ENCODE assay signal across 8 cellular contexts in genomic region chr5:54309237-54309636, GRCh38. TPM values are rescaled to one million over a fixed set of nuclear protein-coding genes. Genes with fewer than 3 reads are reported as not detected.
DNase-seq lines count a peak whose midpoint lies in the region; ATAC-seq and TF ChIP-seq lines count a peak whose summit lies in the region.

No MANE protein-coding gene starts in this region.

- H3K4me1 ChIP-seq in OCI-LY7 (ENCODE audit: insufficient read depth, low read length, poor library complexity, severe bottlenecking), result peaks cover 20% of the 10 kb centered on the region

- no peaks in the 10 kb centered on the region for H3K36me3 ChIP-seq in OCI-LY7 (ENCODE audit: insufficient read depth, low read length)

- H3K9me2 ChIP-seq in OCI-LY7 (ENCODE audit: insufficient read depth, low read length), result no peaks in the 10 kb centered on the region

- peak overlapping the region; percentile 81 for H3K4me3 ChIP-seq in OCI-LY7 (ENCODE audit: low read depth, low read length, poor library complexity, severe bottlenecking)

- no peak for ATAC-seq in effector memory CD8-positive, alpha-beta T cell (replicated peaks)
- ATAC-seq in natural killer cell (no peak), GM19455 (IDR thresholded peaks at IDR 0.05; ENCODE audit: unreplicated experiment) (no peak)

- H3K27me3 Mint-ChIP-seq in effector memory CD8-positive, alpha-beta T cell, result peaks cover 0 to 8% of the 10 kb centered on the region in 2 donors
- no peaks in the 10 kb centered on the region for H3K27me3 Mint-ChIP-seq in natural killer cell (ENCODE audit: low read depth in 2 of 2)

- H3K27ac ChIP-seq in OCI-LY7 (ENCODE audit: low read depth, low read length, poor library complexity, severe bottlenecking), result no peak overlapping the region

- no peak for TF ChIP-seq CTCF in OCI-LY7 (conservative IDR thresholded peaks at IDR 0.05; ENCODE audit: low read length)
- no peak for TF ChIP-seq CTCF in natural killer cell (IDR thresholded peaks at IDR 0.05)

- BruUV-seq in OCI-LY7 (replicated peaks; lab: Mats Ljungman, UMichigan), result no TSS peak

- peaks cover 15% of the 10 kb centered on the region for H4K20me1 ChIP-seq in OCI-LY7 (ENCODE audit: insufficient read depth, low read length)

- peaks cover 22 to 25% of the 10 kb centered on the region in 2 donors for H3K4me1 Mint-ChIP-seq in effector memory CD8-positive, alpha-beta T cell (ENCODE audit: low read depth in 2 of 2)
- H3K4me1 Mint-ChIP-seq in natural killer cell, result peaks cover 49 to 51% of the 10 kb centered on the region in 2 donors

- peak overlapping the region; percentile 97 to 99 for H3K27ac Mint-ChIP-seq in effector memory CD8-positive, alpha-beta T cell
- H3K27ac Mint-ChIP-seq in natural killer cell, result peak overlapping the region; percentile 90 to 98

- intact Hi-C loops in OCI-LY7 (cut with micrococcal nuclease; ENCODE audit: unreplicated experiment), result no loop called here
- intact Hi-C loops in natural killer cell (cut with micrococcal nuclease), result no loop called here

- CTCF ChIA-PET in OCI-LY7 (lab: Charles Lee; ENCODE audit: unreplicated experiment), result no interaction called here

- H3K36me3 Mint-ChIP-seq in effector memory CD8-positive, alpha-beta T cell (ENCODE audit: insufficient read depth), result peaks cover 14% of the 10 kb centered on the region
- H3K36me3 Mint-ChIP-seq in natural killer cell, result no peaks in the 10 kb centered on the region

- peak; percentile 33 for DNase-seq in EL
- DNase-seq in OCI-LY7 (ENCODE audit: low spot score), result peak; percentile 7
- DNase-seq in effector memory CD8-positive, alpha-beta T cell, result no peak
- DNase-seq in natural killer cell, result no peak
- DNase-seq in D341Med (ENCODE audit: low spot score), result no peak
- no peak for DNase-seq in NCI-H2171 treated with DMSO at 0.1 percent for 48 hours (lab: John Stamatoyannopoulos, UW)
- DNase-seq in stimulated activated CD4-positive, alpha-beta T cell treated with anti-CD3 and anti-CD28 coated beads, Interleukin-15, amount 100 ng/mL, for 24 hours, result no peak

- H3K79me2 ChIP-seq in OCI-LY7 (ENCODE audit: insufficient read depth, low read depth, low read length), result no peaks in the 10 kb centered on the region

- H3K9me3 ChIP-seq in OCI-LY7 (ENCODE audit: low read length), result no peaks in the 10 kb centered on the region

- H3K4me3 Mint-ChIP-seq in effector memory CD8-positive, alpha-beta T cell, result peak overlapping the region; percentile 99
- H3K4me3 Mint-ChIP-seq in natural killer cell, result peak overlapping the region; percentile 98

- H3K4me2 ChIP-seq in OCI-LY7 (ENCODE audit: low read length), result peak overlapping the region; percentile 93

- H2AFZ ChIP-seq in OCI-LY7 (ENCODE audit: low read length), result no peak overlapping the region; the same call in 1 of the 2 replicates

- POLR2A ChIA-PET in OCI-LY7 (lab: Charles Lee), result interaction anchor here (1.0 to 3.0 kb wide), 4 partner anchors 9 to 15 kb away, joined by 3 to 19 read pairs (median 8); no protein-coding TSS in a partner anchor

- no peaks in the 10 kb centered on the region for H3K9me3 Mint-ChIP-seq in effector memory CD8-positive, alpha-beta T cell
- H3K9me3 Mint-ChIP-seq in natural killer cell, result no peaks in the 10 kb centered on the region

RNA-seq across cellular contexts. Expression of gene ARL15, which starts 1.1 kb away (rescaled TPM):
- 24.4 and 27.7 TPM in 2 replicates for total RNA-seq in OCI-LY7 (2014; rRNA removed; shearing (Covaris generic))
- total RNA-seq in OCI-LY7 (2022), result 18.8 and 20.3 TPM in 2 replicates
- 10 to 100 TPM; 28.9 to 35.1 (median 33.1) TPM for total RNA-seq in natural killer cell

Comparison
In these comparisons a context has a peak if more than half of its experiments do, and no peak if none do; other contexts are left out.
1. DNase-seq: peak in EL (single experiment) and OCI-LY7 (single experiment); none in effector memory CD8-positive, alpha-beta T cell (0 of 3), natural killer cell (single experiment), D341Med (single experiment), NCI-H2171 treated with DMSO at 0.1 percent for 48 hours (single experiment) and stimulated activated CD4-positive, alpha-beta T cell treated with anti-CD3 and anti-CD28 coated beads, Interleukin-15, amount 100 ng/mL, for 24 hours (single experiment).